In genomic region chr1:109397451-109398342, GRCh38 we compare ENCODE assay signal across 8 cellular contexts. TPM values are rescaled to one million over a fixed set of nuclear protein-coding genes. Genes with fewer than 3 reads are reported as not detected.
DNase-seq lines count a peak whose midpoint lies in the region; ATAC-seq, FAIRE-seq and TF ChIP-seq lines count a peak whose summit lies in the region.

TSS of gene SORT1 (minus strand) at chr1:109397918. CDS start at chr1:109397892, 26 bp downstream.

- POLR2A ChIA-PET in BJ (lab: Charles Lee), result no interaction called here
- POLR2A ChIA-PET in endothelial cell of umbilical vein (lab: Charles Lee), result interaction anchor here (0.7 to 1.1 kb wide), 2 partner anchors 10 to 115 kb away, joined by 3 read pairs; partner anchors contain the start of gene PSRC1

- peak within 1 kb of the TSS; percentile 96 for H3K27ac ChIP-seq in HUES48 (ENCODE audit: low read depth, low read length)
- H3K27ac ChIP-seq in endothelial cell of umbilical vein (ENCODE audit: insufficient read depth, low read depth, low read length), result no peak within 1 kb of the TSS

- no peaks in the 10 kb centered on the region for H3K9me3 ChIP-seq in HUES48 (ENCODE audit: control insufficient read depth, insufficient read depth, low read length)
- H3K9me3 ChIP-seq in NT2/D1 (ENCODE audit: insufficient read depth, low read length), result no peaks in the 10 kb centered on the region
- no peaks in the 10 kb centered on the region for H3K9me3 ChIP-seq in endothelial cell of umbilical vein (replicated peaks; ENCODE audit: control insufficient read depth, insufficient read depth, low read length)

- FAIRE-seq in endothelial cell of umbilical vein (lab: Jason Lieb, UNC), result peak; percentile 79

- peaks cover 18% of the 10 kb centered on the region for H3K4me1 ChIP-seq in HUES48 (ENCODE audit: control insufficient read depth, insufficient read depth, low read length)
- peaks cover 6% of the 10 kb centered on the region for H3K4me1 ChIP-seq in NT2/D1 (ENCODE audit: insufficient read depth, insufficient read length)
- peaks cover 16% of the 10 kb centered on the region for H3K4me1 ChIP-seq in endothelial cell of umbilical vein (ENCODE audit: control insufficient read depth, extremely low read depth, insufficient read depth, low read length)

- H3K4me3 ChIP-seq in BJ (ENCODE audit: low read depth, low read length) (peak within 1 kb of the TSS; percentile 50), HUES48 (ENCODE audit: low read depth, low read length) (peak within 1 kb of the TSS; percentile 67), NT2/D1 (ENCODE audit: insufficient read length, low read depth) (peak within 1 kb of the TSS; percentile 66), endothelial cell of umbilical vein (replicated peaks in 1 of 3; ENCODE audit: insufficient read depth in 1 of 3, low read depth in 1 of 3, low read length in 3 of 3) (peak within 1 kb of the TSS; percentile 15 to 51 (median 44))

- H3K9me1 ChIP-seq in endothelial cell of umbilical vein (replicated peaks; ENCODE audit: control insufficient read depth, extremely low read depth, insufficient read depth, low read length), result no peaks in the 10 kb centered on the region

- H4K20me1 ChIP-seq in endothelial cell of umbilical vein (replicated peaks; ENCODE audit: control insufficient read depth, extremely low read depth, insufficient read depth, low read length), result no peaks in the 10 kb centered on the region

- H3K36me3 ChIP-seq in BJ (ENCODE audit: control insufficient read depth, insufficient read depth, low read length) (peaks cover 1% of the 10 kb centered on the region; the same call in 1 of the 2 replicates), HUES48 (ENCODE audit: control insufficient read depth, insufficient read depth, low read length) (peaks cover 18% of the 10 kb centered on the region), NT2/D1 (ENCODE audit: insufficient read depth, insufficient read length, low read length) (peaks cover 22% of the 10 kb centered on the region), endothelial cell of umbilical vein (ENCODE audit: control insufficient read depth in 2 of 2, extremely low read depth in 1 of 2, insufficient read depth in 2 of 2, low read length in 2 of 2) (peaks cover 3 to 7% of the 10 kb centered on the region in 2 experiments)

- H2AFZ ChIP-seq in endothelial cell of umbilical vein (ENCODE audit: low read depth, low read length), result peak within 1 kb of the TSS; percentile 75

- H3K4me2 ChIP-seq in endothelial cell of umbilical vein (ENCODE audit: insufficient read depth, low read length), result peak within 1 kb of the TSS; percentile 64

- H3K27me3 ChIP-seq in BJ (ENCODE audit: control insufficient read depth, insufficient read depth, low read length) (no peaks in the 10 kb centered on the region), HUES48 (ENCODE audit: control insufficient read depth, insufficient read depth, low read length) (no peaks in the 10 kb centered on the region), NT2/D1 (ENCODE audit: insufficient read depth, insufficient read length) (peaks cover 10% of the 10 kb centered on the region), endothelial cell of umbilical vein (ENCODE audit: control insufficient read depth in 2 of 2, insufficient read depth in 2 of 2, low read length in 2 of 2) (peaks cover 13 to 19% of the 10 kb centered on the region in 2 experiments)

- peak; percentile 80 for ATAC-seq in GM19452 (IDR thresholded peaks at IDR 0.05; ENCODE audit: unreplicated experiment)

- TF ChIP-seq POLR2A in endothelial cell of umbilical vein (IDR thresholded peaks at IDR 0.05; ENCODE audit: low read depth, low read length), result no peak

- no peaks in the 10 kb centered on the region for H3K79me2 ChIP-seq in endothelial cell of umbilical vein (ENCODE audit: control insufficient read depth, insufficient read depth, low read length)

- no TSS peak for BruUV-seq in endothelial cell of umbilical vein (replicated peaks; lab: Mats Ljungman, UMichigan)

- TF ChIP-seq CTCF in BJ (IDR thresholded peaks at IDR 0.05; ENCODE audit: insufficient read depth, low read depth, low read length) (0 out of 2 replicates have a peak, but pooled peaks have one; percentile 10), endothelial cell of umbilical vein (IDR thresholded peaks at IDR 0.05; ENCODE audit: extremely low read depth in 1 of 2, insufficient read depth in 1 of 2, low read depth in 1 of 2, low read length in 2 of 2) (no peak)

- dilution Hi-C loops in endothelial cell of umbilical vein (cut with MboI; ENCODE audit: extremely low pct_ligation_motif_present, low sequenced_read_pairs), result no loop called here

- CTCF ChIA-PET in BJ (lab: Yijun Ruan, JAX), result interaction anchor here (0.6 to 9.2 kb wide), 21 partner anchors 10 to 197 kb away, joined by 3 to 140 read pairs (median 5); partner anchors contain the start of genes CYB561D1 and PSRC1
- CTCF ChIA-PET in endothelial cell of umbilical vein (lab: Charles Lee), result interaction anchor here (0.6 to 9.3 kb wide), 15 partner anchors 12 to 298 kb away, joined by 3 to 282 read pairs (median 5); partner anchors contain the start of genes CELSR2 and PSRC1

- DNase-seq in BJ (ENCODE audit: low read depth) (peak; percentile 32), NT2/D1 (ENCODE audit: low read depth, low spot score) (peak; percentile 97), activated T-cell treated with anti-CD3 and anti-CD28 coated beads for 24 hours (ENCODE audit: low read depth) (peak; percentile 55), endothelial cell of umbilical vein (ENCODE audit: low read depth, low spot score) (peak; percentile 91), mesenteric fat pad (ENCODE audit: low spot score) (peak; percentile 92)
- DNase-seq in stimulated activated CD8-positive, alpha-beta memory T cell treated with anti-CD3 and anti-CD28 coated beads, Interleukin-15, amount 100 ng/mL, for 1 hour (ENCODE audit: low read depth), result peak; percentile 15

- intact Hi-C loops in endothelial cell of umbilical vein (cut with micrococcal nuclease), result loop anchor here (1.0 to 5.0 kb wide), 4 partner anchors 114 to 565 kb away; partner anchors contain the start of gene PSRC1

- peak within 1 kb of the TSS; percentile 70 for H3K9ac ChIP-seq in HUES48 (ENCODE audit: low read depth, low read length)
- H3K9ac ChIP-seq in NT2/D1 (ENCODE audit: insufficient read length, low read depth), result peak within 1 kb of the TSS; percentile 76
- H3K9ac ChIP-seq in endothelial cell of umbilical vein (replicated peaks; ENCODE audit: extremely low read depth, insufficient read depth, low read length), result peak within 1 kb of the TSS; percentile 20

TF ChIP-seq in endothelial cell of umbilical vein, 7 proteins besides CTCF, POLR2A, EP300 and RAD21:
- no peak for TF ChIP-seq MAX (IDR thresholded peaks at IDR 0.05; ENCODE audit: insufficient read depth, insufficient read length)
- no peak for TF ChIP-seq GATA2 (IDR thresholded peaks at IDR 0.05; ENCODE audit: insufficient read depth, insufficient read length, low read depth, low read length)
- TF ChIP-seq FOS (IDR thresholded peaks at IDR 0.05; ENCODE audit: borderline replicate concordance, insufficient read depth, low read length), result no peak
- no peak for TF ChIP-seq MYC (IDR thresholded peaks at IDR 0.05; ENCODE audit: low read depth, low read length)
- no peak for TF ChIP-seq JUN (IDR thresholded peaks at IDR 0.05; ENCODE audit: borderline replicate concordance, insufficient read depth, insufficient read length, low read depth)
- TF ChIP-seq EZH2 (IDR thresholded peaks at IDR 0.05; ENCODE audit: borderline replicate concordance, low read depth, low read length, severe bottlenecking), result peak; percentile 77
- peak; percentile 40 for TF ChIP-seq POLR2AphosphoS5 (IDR thresholded peaks at IDR 0.05; ENCODE audit: insufficient read depth, low read depth, low read length)

RNA-seq across cellular contexts. Expression of gene SORT1, which starts in this region (rescaled TPM):
- 38.6 and 52.6 TPM in 2 replicates for polyA plus RNA-seq in BJ (2011; rRNA removed)
- 144 and 155 TPM in 2 replicates for polyA minus RNA-seq in BJ (2011; rRNA and poly(A)+ RNA removed)
- total RNA-seq in endothelial cell of umbilical vein, result 16.8 and 17.8 TPM in 2 replicates
- polyA plus RNA-seq in endothelial cell of umbilical vein, result 6.4 and 6.8 TPM in 2 replicates
- 4.8 and 5.4 TPM in 2 replicates for polyA plus RNA-seq in endothelial cell of umbilical vein (2011; cell fraction: cytosol; rRNA removed)
- polyA plus RNA-seq in endothelial cell of umbilical vein (2011; cell fraction: nucleus; rRNA removed), result 3.9 and 4.5 TPM in 2 replicates
- polyA plus RNA-seq in endothelial cell of umbilical vein (2012), result 4.3 and 5.0 TPM in 2 replicates
- 17.9 and 22.7 TPM in 2 replicates for polyA minus RNA-seq in endothelial cell of umbilical vein
- 23.8 TPM for polyA minus RNA-seq in endothelial cell of umbilical vein (2011; cell fraction: cytosol; rRNA and poly(A)+ RNA removed)
- 8.3 and 10.6 TPM in 2 replicates for polyA minus RNA-seq in endothelial cell of umbilical vein (2011; cell fraction: nucleus; rRNA and poly(A)+ RNA removed)
- total RNA-seq in mesenteric fat pad, result 169 TPM

Comparison
In these comparisons a context has a peak if more than half of its experiments do, and no peak if none do; other contexts are left out.
1. DNase-seq: peak in every context shown above with its lines; median percentile 97 in NT2/D1; 92 in mesenteric fat pad; 91 in endothelial cell of umbilical vein; 55 in activated T-cell treated with anti-CD3 and anti-CD28 coated beads for 24 hours; 32 in BJ; 15 in stimulated activated CD8-positive, alpha-beta memory T cell treated with anti-CD3 and anti-CD28 coated beads, Interleukin-15, amount 100 ng/mL, for 1 hour.
2. H3K9ac ChIP-seq: peak in every context shown above with its lines; median percentile 76 in NT2/D1; 70 in HUES48; 20 in endothelial cell of umbilical vein.